ENCODE assay signal across 21 cellular contexts in the genomic region with DNA sequence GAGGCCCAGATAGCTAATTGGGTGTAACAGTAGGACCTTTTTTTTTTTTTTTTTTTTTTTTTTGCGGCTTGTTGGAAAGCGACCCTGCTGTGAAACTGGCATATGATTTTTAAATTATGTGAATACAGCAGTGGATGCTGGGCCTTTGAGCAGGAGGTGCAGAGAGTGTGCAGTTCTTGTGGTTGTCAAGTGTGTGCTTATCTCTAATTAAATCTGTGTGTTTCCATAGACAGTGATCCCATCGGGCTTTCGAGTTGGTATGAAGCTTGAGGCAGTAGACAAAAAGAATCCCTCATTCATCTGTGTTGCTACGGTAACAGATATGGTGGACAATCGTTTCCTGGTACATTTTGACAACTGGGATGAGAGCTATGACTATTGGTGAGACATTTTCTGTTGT.
DNase-seq lines count a peak whose midpoint lies in the region; ATAC-seq and TF ChIP-seq lines count a peak whose summit lies in the region.
"Had no signal": no experiment of that assay in that cellular context is flagged by ENCODE, and none has a peak within 500 bp of the region (broad histone marks: within the 10 kb centered on the region; RNA-seq: fewer than 3 reads in every experiment).

No MANE protein-coding gene starts in this region.

- DNase-seq in NCI-H1105 treated with DMSO at 0.1 percent for 48 hours (lab: John Stamatoyannopoulos, UW) (peak; percentile 38), NCI-H1105 (lab: John Stamatoyannopoulos, UW) (no peak), NCI-H1417 (lab: John Stamatoyannopoulos, UW) (peak; percentile 43 to 95 (median 85)), pons (ENCODE audit: low spot score) (peak; percentile 7), GM13977 (ENCODE audit: low spot score) (no peak)
- DNase-seq in activated T-cell treated with anti-CD3 and anti-CD28 coated beads, Interleukin-2, amount 50 U/mL, for 48 hours = no peak
- DNase-seq: activated CD4-positive, alpha-beta memory T cell treated with anti-CD3 and anti-CD28 coated beads, Interleukin-2, amount 10 ng/mL, durations not matched to agents 7 days and 5 days; activated T-cell treated with anti-CD3 and anti-CD28 coated beads, Interleukin-2, amount 50 U/mL, for 1 hour; C1 segment of cervical spinal cord; endodermal cell; left lung; midbrain; NCI-H2029 treated with DMSO at 0.1 percent for 48 hours; NCI-H526 treated with DMSO at 0.1 percent for 48 hours; Right ventricle myocardium superior; small intestine; stimulated activated CD4-positive, alpha-beta T cell treated with anti-CD3 and anti-CD28 coated beads, Interleukin-4, amount 100 ng/mL, for 1 hour; upper lobe of right lung had no signal

- in situ Hi-C loops in GM13977 (cut with MboI; ENCODE audit: low pct_unique_long_range_greater_than_20kb, low sequenced_read_pairs, unreplicated experiment) = no loop called here

- TF ChIP-seq CTCF in GM13977 (IDR thresholded peaks at IDR 0.05; ENCODE audit: extremely low read depth, insufficient read depth, missing control alignments) = no peak

- peak; percentile 33; the same call in 2 of the 3 replicates for ATAC-seq in SK-N-SH treated with all-trans-retinoic acid at 6 μM for 48 hours
- ATAC-seq in HG02885 (IDR thresholded peaks at IDR 0.05; ENCODE audit: poor library complexity, unreplicated experiment) = no peak
- ATAC-seq: left lung, upper lobe of right lung, WTC11 had no signal

TF ChIP-seq in SK-N-SH treated with all-trans-retinoic acid at 6 μM for 48 hours, 23 proteins besides CTCF, POLR2A, EP300 and RAD21:
- TF ChIP-seq TOX (CRISPR knock-in tag; IDR thresholded peaks at IDR 0.05; ENCODE audit: borderline replicate concordance) (no peak), TSHZ2 (CRISPR knock-in tag; IDR thresholded peaks at IDR 0.05) (no peak), ZFP3 (CRISPR knock-in tag; IDR thresholded peaks at IDR 0.05) (no peak), OSR1 (CRISPR knock-in tag; IDR thresholded peaks at IDR 0.05) (no peak), GLIS3 (CRISPR knock-in tag; IDR thresholded peaks at IDR 0.05) (no peak), CSRNP3 (CRISPR knock-in tag; IDR thresholded peaks at IDR 0.05) (no peak), SNAI2 (CRISPR knock-in tag; IDR thresholded peaks at IDR 0.05) (no peak)

Comparison
In these comparisons a context has a peak if more than half of its experiments do, and no peak if none do; other contexts are left out.
1. DNase-seq: peak in NCI-H1105 treated with DMSO at 0.1 percent for 48 hours (single experiment), NCI-H1417 (3 of 3) and pons (single experiment); none in NCI-H1105 (single experiment), GM13977 (single experiment) and activated T-cell treated with anti-CD3 and anti-CD28 coated beads, Interleukin-2, amount 50 U/mL, for 48 hours (0 of 2).